Comparison of ENCODE assay signal across 9 cellular contexts in the genomic region with DNA sequence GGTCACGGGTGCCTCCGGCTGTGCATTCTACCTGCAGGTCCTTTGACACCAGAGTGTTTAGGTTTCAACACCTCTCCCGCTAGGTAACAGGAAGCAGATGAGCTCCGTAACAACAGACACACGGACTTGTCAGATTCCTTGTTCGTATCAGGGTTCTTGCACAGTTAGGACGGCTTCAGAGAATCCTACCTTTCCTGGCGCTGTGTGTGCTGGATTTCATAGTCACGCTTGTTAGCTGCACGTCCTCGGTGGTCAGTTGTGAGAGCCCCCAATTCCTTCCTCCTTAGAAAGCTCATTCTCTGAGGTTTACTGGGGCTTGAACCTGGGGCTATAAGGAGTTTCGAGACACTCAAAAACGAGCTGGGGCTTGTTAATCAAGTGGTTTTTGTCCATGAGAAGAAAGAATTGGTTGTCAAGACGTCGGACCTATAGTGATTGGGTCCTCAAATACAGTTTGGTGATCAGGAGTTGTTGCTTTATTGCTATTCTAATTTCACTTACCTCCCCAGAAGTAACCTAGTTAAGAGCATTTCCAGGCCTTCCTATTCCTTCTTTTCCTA. TPM values are rescaled to one million over a fixed set of nuclear protein-coding genes. Genes with fewer than 3 reads are reported as not detected.
DNase-seq lines count a peak whose midpoint lies in the region; ATAC-seq, FAIRE-seq and TF ChIP-seq lines count a peak whose summit lies in the region.
"Had no signal": no experiment of that assay in that cellular context is flagged by ENCODE, and none has a peak within 500 bp of the region (broad histone marks: within the 10 kb centered on the region; RNA-seq: fewer than 3 reads in every experiment).

No MANE protein-coding gene starts in this region.

- H3K9me3 ChIP-seq in mucosa of rectum (ENCODE audit: control insufficient read depth in 2 of 2, low read length in 2 of 2), result no peaks in the 10 kb centered on the region

- ATAC-seq in esophagus mucosa, result no peak

- H3K27me3 ChIP-seq in mucosa of rectum (ENCODE audit: control insufficient read depth in 2 of 2, insufficient read depth in 2 of 2, low read length in 2 of 2), result no peaks in the 10 kb centered on the region

- no peak for TF ChIP-seq CTCF in GM12865 (IDR thresholded peaks at IDR 0.05; ENCODE audit: insufficient read depth, low read depth, low read length, missing control alignments)

- H3K27ac ChIP-seq in caudate nucleus (ENCODE audit: low read depth, low read length) (peak overlapping the region; percentile 84), mucosa of rectum (ENCODE audit: low read depth in 2 of 2, low read length in 2 of 2) (peak overlapping the region; percentile 88 to 97)

- H3K36me3 ChIP-seq in mucosa of rectum (ENCODE audit: control insufficient read depth in 2 of 2, insufficient read depth in 2 of 2, low read length in 2 of 2), result peaks cover 5 to 10% of the 10 kb centered on the region in 2 donors

- peak overlapping the region; percentile 85 to 92 for H3K9ac ChIP-seq in mucosa of rectum (ENCODE audit: low read depth in 1 of 2, low read length in 2 of 2)

- FAIRE-seq in RCC 7860 (lab: Jason Lieb, UNC), result no peak
- FAIRE-seq: TTC549 had no signal

- H3K4me3 ChIP-seq in GM12865 (ENCODE audit: low read depth, low read length) (peak overlapping the region; percentile 77), mucosa of rectum (ENCODE audit: low read length in 2 of 2) (peak overlapping the region; percentile 79 to 85)

- H3K4me1 ChIP-seq in mucosa of rectum (ENCODE audit: control insufficient read depth in 2 of 2, insufficient read depth in 2 of 2, low read length in 2 of 2), result peaks cover 20 to 26% of the 10 kb centered on the region in 2 donors

- DNase-seq in GM12865 (ENCODE audit: low read depth) (peak; percentile 45), NCI-H187 treated with DMSO at 0.1 percent for 48 hours (lab: John Stamatoyannopoulos, UW) (peak; percentile 56), caudate nucleus (lab: John Stamatoyannopoulos, UW) (peak in 3 of 61 donors; percentile 15 to 50 (median 34)), RCC 7860 (ENCODE audit: low spot score) (no peak), globus pallidus (ENCODE audit: low spot score) (no peak), DMS 273 treated with DMSO at 0.1 percent for 48 hours (lab: John Stamatoyannopoulos, UW) (no peak)

RNA-seq across cellular contexts. Expression of a gene that starts 0.7 kb away (rescaled TPM):
- 49.3 TPM for total RNA-seq in esophagus mucosa

RNA-seq across cellular contexts. Expression of a gene that starts 29.2 kb away (rescaled TPM):
- total RNA-seq in esophagus mucosa, result 55.3 TPM

RNA-seq across cellular contexts. Expression of a gene that starts 33.2 kb away (rescaled TPM):
- total RNA-seq in esophagus mucosa, result 12.7 TPM

RNA-seq across cellular contexts. Expression of a gene that starts 38.8 kb away (rescaled TPM):
- 77.9 TPM for total RNA-seq in esophagus mucosa

RNA-seq across cellular contexts. Expression of a gene that starts 42.4 kb away (rescaled TPM):
- total RNA-seq in esophagus mucosa, result 5.8 TPM

Comparison
In these comparisons a context has a peak if more than half of its experiments do, and no peak if none do; other contexts are left out.
1. DNase-seq: peak in GM12865 (single experiment) and NCI-H187 treated with DMSO at 0.1 percent for 48 hours (single experiment); none in RCC 7860 (single experiment), globus pallidus (single experiment) and DMS 273 treated with DMSO at 0.1 percent for 48 hours (single experiment).